Comparison of ENCODE assay signal across 8 cellular contexts in the genomic region with DNA sequence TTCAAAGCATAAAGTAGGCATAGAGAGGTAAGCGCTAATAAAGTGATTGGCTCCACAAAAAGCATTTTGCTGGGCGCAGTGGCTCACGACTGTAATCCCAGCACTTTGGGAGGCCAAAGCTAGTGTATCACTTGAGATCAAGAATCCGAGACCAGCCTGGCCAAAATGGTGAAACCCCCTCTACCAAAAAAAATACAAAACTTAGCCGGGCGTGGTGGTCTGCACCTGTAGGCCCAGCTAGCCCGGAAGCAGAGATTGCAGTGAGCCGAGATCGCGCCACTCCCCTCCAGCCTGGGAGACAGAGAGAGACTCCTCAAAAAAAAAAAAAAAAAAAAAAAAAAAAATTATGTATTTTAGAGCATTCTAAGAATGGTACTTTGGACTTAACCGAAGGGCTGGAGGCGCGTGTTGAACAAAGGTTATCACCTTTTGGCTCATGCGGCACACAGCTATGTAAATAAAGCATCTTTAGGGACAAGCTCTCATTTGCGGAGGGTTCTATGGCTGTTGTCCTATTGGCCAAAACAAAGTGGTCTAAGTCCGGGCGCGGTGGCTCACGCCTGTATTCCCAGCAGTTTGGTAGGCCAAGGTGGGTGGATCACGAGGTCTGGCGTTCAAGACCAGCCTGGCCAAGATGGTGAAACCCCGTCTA. TPM values are rescaled to one million over a fixed set of nuclear protein-coding genes. Genes with fewer than 3 reads are reported as not detected.
DNase-seq lines count a peak whose midpoint lies in the region; ATAC-seq, FAIRE-seq and TF ChIP-seq lines count a peak whose summit lies in the region.

No MANE protein-coding gene starts in this region.

- no peaks in the 10 kb centered on the region for H4K20me1 ChIP-seq in keratinocyte (ENCODE audit: control insufficient read depth, extremely low read depth, insufficient read depth, low read length)

- peak overlapping the region; percentile 29 for H3K9ac ChIP-seq in keratinocyte (ENCODE audit: control insufficient read depth, extremely low read depth, insufficient read depth, low read length)
- peak overlapping the region in 3 of 5 donors; percentile 8 to 78 (median 60) for H3K9ac ChIP-seq in subcutaneous abdominal adipose tissue (ENCODE audit: low read length in 5 of 5)

- H3K4me2 ChIP-seq in keratinocyte (ENCODE audit: control insufficient read depth, extremely low read depth, insufficient read depth, low read depth, low read length), result peak overlapping the region; percentile 95

- H3K27ac Mint-ChIP-seq in activated naive CD8-positive, alpha-beta T cell treated with anti-CD3 and anti-CD28 coated beads, Interleukin-2, amount 10 ng/mL, durations not matched to agents 7 days and 5 days, result peak overlapping the region; percentile 100

- no peak overlapping the region for H2AFZ ChIP-seq in keratinocyte (ENCODE audit: control insufficient read depth, low read length)

- FAIRE-seq in keratinocyte (lab: Jason Lieb, UNC) (no peak), HTR-8/SVneo (lab: Jason Lieb, UNC) (no peak)

- H3K9me1 ChIP-seq in keratinocyte (ENCODE audit: control insufficient read depth, extremely low read depth, insufficient read depth, low read length), result no peaks in the 10 kb centered on the region

- H3K27ac ChIP-seq in keratinocyte (ENCODE audit: control insufficient read depth, insufficient read depth, low read length) (peak overlapping the region; percentile 77), subcutaneous abdominal adipose tissue (ENCODE audit: low read depth, low read length) (peak overlapping the region; percentile 78)

- H3K36me3 ChIP-seq in keratinocyte (ENCODE audit: control insufficient read depth in 2 of 2, extremely low read depth in 1 of 2, insufficient read depth in 2 of 2, low read length in 2 of 2) (no peaks in the 10 kb centered on the region), subcutaneous abdominal adipose tissue (ENCODE audit: control insufficient read depth in 5 of 5, insufficient read depth in 5 of 5, low read length in 5 of 5) (no peaks in the 10 kb centered on the region)

- no peak for TF ChIP-seq CTCF in keratinocyte (optimal IDR thresholded peaks at IDR 0.05 in 1 of 3, IDR thresholded peaks at IDR 0.05 in 1 of 3, conservative IDR thresholded peaks at IDR 0.05 in 1 of 3; ENCODE audit: extremely low read depth in 1 of 3, insufficient read depth in 2 of 3, low read length in 3 of 3)

- dilution Hi-C loops in keratinocyte (cut with MboI; ENCODE audit: extremely low pct_ligation_motif_present, low sequenced_read_pairs), result no loop called here

- no peaks in the 10 kb centered on the region for H3K9me3 Mint-ChIP-seq in activated naive CD8-positive, alpha-beta T cell treated with anti-CD3 and anti-CD28 coated beads, Interleukin-2, amount 10 ng/mL, durations not matched to agents 7 days and 5 days

- peak overlapping the region; percentile 93 for H3K4me3 Mint-ChIP-seq in activated naive CD8-positive, alpha-beta T cell treated with anti-CD3 and anti-CD28 coated beads, Interleukin-2, amount 10 ng/mL, durations not matched to agents 7 days and 5 days

- H3K4me1 ChIP-seq in keratinocyte (ENCODE audit: control insufficient read depth, extremely low read depth, insufficient read depth, low read length) (peaks cover 21% of the 10 kb centered on the region), subcutaneous abdominal adipose tissue (ENCODE audit: control insufficient read depth in 5 of 5, insufficient read depth in 5 of 5, low read length in 5 of 5) (peaks cover 2 to 15% (median 14%) of the 10 kb centered on the region in 5 donors)

- no peaks in the 10 kb centered on the region for H3K36me3 Mint-ChIP-seq in activated naive CD8-positive, alpha-beta T cell treated with anti-CD3 and anti-CD28 coated beads, Interleukin-2, amount 10 ng/mL, durations not matched to agents 7 days and 5 days

- H3K4me1 Mint-ChIP-seq in activated naive CD8-positive, alpha-beta T cell treated with anti-CD3 and anti-CD28 coated beads, Interleukin-2, amount 10 ng/mL, durations not matched to agents 7 days and 5 days, result peaks cover 18% of the 10 kb centered on the region

- POLR2A ChIA-PET in activated naive CD8-positive, alpha-beta T cell treated with anti-CD3 and anti-CD28 coated beads, Interleukin-2, amount 10 ng/mL, durations not matched to agents 7 days and 5 days (lab: Charles Lee), result interaction anchor here (0.6 to 10.1 kb wide), 36 partner anchors 8 to 1788 kb away, joined by 3 to 252 read pairs (median 9); partner anchors contain the start of gene HFE

- no peaks in the 10 kb centered on the region for H3K27me3 Mint-ChIP-seq in activated naive CD8-positive, alpha-beta T cell treated with anti-CD3 and anti-CD28 coated beads, Interleukin-2, amount 10 ng/mL, durations not matched to agents 7 days and 5 days

- peak; percentile 45 for DNase-seq in activated naive CD8-positive, alpha-beta T cell treated with anti-CD3 and anti-CD28 coated beads, Interleukin-2, amount 10 ng/mL, durations not matched to agents 7 days and 5 days
- no peak for DNase-seq in keratinocyte (ENCODE audit: low read depth, low spot score)
- DNase-seq in GF-D8 (lab: John Stamatoyannopoulos, UW), result no peak
- DNase-seq in NCI-H526 treated with DMSO at 0.1 percent for 48 hours (lab: John Stamatoyannopoulos, UW), result no peak
- no peak for DNase-seq in HTR-8/SVneo (ENCODE audit: insufficient read length, low spot score)

- peak overlapping the region; percentile 24 to 49 (median 26) for H3K4me3 ChIP-seq in keratinocyte (ENCODE audit: control insufficient read depth in 2 of 3, extremely low read depth in 1 of 3, insufficient read depth in 2 of 3, low read depth in 1 of 3, low read length in 3 of 3)
- H3K4me3 ChIP-seq in subcutaneous abdominal adipose tissue (ENCODE audit: low read depth in 1 of 5, low read length in 5 of 5), result peak overlapping the region; percentile 63 to 93 (median 76)

- no peaks in the 10 kb centered on the region for H3K27me3 ChIP-seq in keratinocyte (ENCODE audit: control insufficient read depth, extremely low read depth, insufficient read depth, low read length)
- no peaks in the 10 kb centered on the region for H3K27me3 ChIP-seq in subcutaneous abdominal adipose tissue (ENCODE audit: control insufficient read depth in 5 of 5, insufficient read depth in 4 of 5, low read length in 5 of 5)

- ATAC-seq in GM18498 (IDR thresholded peaks at IDR 0.05; ENCODE audit: unreplicated experiment), result peak; percentile 26
- ATAC-seq in HG03432 (IDR thresholded peaks at IDR 0.05; ENCODE audit: unreplicated experiment), result peak; percentile 4
- ATAC-seq in activated naive CD8-positive, alpha-beta T cell treated with anti-CD3 and anti-CD28 coated beads, Interleukin-2, amount 10 ng/mL, durations not matched to agents 7 days and 5 days (ENCODE audit: low read depth), result no peak

- H3K9me3 ChIP-seq in keratinocyte (ENCODE audit: control insufficient read depth, low read depth, low read length) (no peaks in the 10 kb centered on the region), subcutaneous abdominal adipose tissue (ENCODE audit: control insufficient read depth in 5 of 5, low read length in 5 of 5) (no peaks in the 10 kb centered on the region)

- H3K79me2 ChIP-seq in keratinocyte (ENCODE audit: control insufficient read depth, insufficient read depth, low read length), result no peaks in the 10 kb centered on the region

RNA-seq across cellular contexts. Expression of gene HFE, which starts 17.4 kb away (rescaled TPM):
- total RNA-seq in activated naive CD8-positive, alpha-beta T cell treated with anti-CD3 and anti-CD28 coated beads, Interleukin-2, amount 10 ng/mL, durations not matched to agents 7 days and 5 days, result 1 to 10 TPM; 5.0 to 7.2 TPM
- 13.8 to 18.6 TPM (median 18.4 TPM) in 3 replicates for polyA plus RNA-seq in keratinocyte
- polyA plus RNA-seq in keratinocyte (2011; ENCODE audit: low read depth), result 1.8 TPM
- 4.8 and 5.8 TPM in 2 replicates for polyA plus RNA-seq in keratinocyte (2011; cell fraction: cytosol; rRNA removed)
- polyA plus RNA-seq in keratinocyte (2011; cell fraction: nucleus; rRNA removed), result 22.5 and 22.9 TPM in 2 replicates
- 3.0 and 11.8 TPM in 2 replicates for polyA plus RNA-seq in keratinocyte (2012; ENCODE audit: low replicate concordance)
- polyA minus RNA-seq in keratinocyte, result 16.8 to 21.1 TPM (median 19.5 TPM) in 3 replicates
- 13.0 TPM for polyA minus RNA-seq in keratinocyte (2011; cell fraction: cytosol; rRNA and poly(A)+ RNA removed)
- 19.5 and 31.3 TPM in 2 replicates for polyA minus RNA-seq in keratinocyte (2011; cell fraction: nucleus; rRNA and poly(A)+ RNA removed)
